ENCODE assay signal across 7 cellular contexts in the genomic region with DNA sequence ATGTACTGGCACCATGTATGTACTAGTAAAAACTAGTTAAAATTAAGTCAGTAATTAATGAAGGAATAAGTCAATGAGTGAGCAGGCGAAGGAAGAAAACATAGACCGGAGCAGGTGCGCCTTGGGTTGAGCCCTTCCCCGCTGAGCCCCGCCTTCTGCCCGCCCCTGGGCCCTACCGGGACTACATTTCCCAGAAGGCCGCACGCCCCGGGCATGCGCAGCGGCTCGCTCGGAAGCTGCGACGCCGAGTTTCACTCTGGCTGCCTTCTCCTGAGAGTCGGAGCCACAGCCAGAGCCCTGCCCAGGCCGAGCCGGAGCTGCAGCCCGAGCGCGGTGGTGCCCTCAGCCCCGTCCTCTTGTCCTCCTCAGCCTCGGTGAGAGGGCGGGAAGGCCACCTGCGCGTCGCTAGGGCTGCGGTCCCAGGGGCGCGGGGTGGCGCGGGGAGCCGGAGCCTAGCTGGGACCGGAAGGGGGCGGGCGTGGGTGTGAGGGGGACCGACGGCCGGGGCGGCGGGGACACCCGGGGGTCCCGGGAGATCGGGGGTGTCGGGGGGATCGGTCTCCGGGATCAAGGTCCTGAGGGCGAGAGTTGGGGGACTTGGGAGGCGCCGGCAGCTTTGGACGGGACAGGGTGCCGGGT. TPM values are rescaled to one million over a fixed set of nuclear protein-coding genes. Genes with fewer than 3 reads are reported as not detected.
DNase-seq lines count a peak whose midpoint lies in the region; ATAC-seq and TF ChIP-seq lines count a peak whose summit lies in the region.
"Not testable (repeated sequence)": the region's sequence is repeated elsewhere in the genome, so short reads cannot be mapped to it uniquely, and the experiment has no call there.

A gene (plus strand): TSS at position 247 of the 639 bp plus-strand sequence. CDS start 18,801 bp downstream, outside the sequence.

- H3K36me3 Mint-ChIP-seq in activated CD8-positive, alpha-beta T cell treated with anti-CD3 and anti-CD28 coated beads for 36 hours (ENCODE audit: low read depth); chondrocyte (ENCODE audit: low read depth); immature natural killer cell: not testable (repeated sequence)

- not testable (repeated sequence) for H3K27ac Mint-ChIP-seq in activated CD8-positive, alpha-beta T cell treated with anti-CD3 and anti-CD28 coated beads for 36 hours; chondrocyte (ENCODE audit: unreplicated experiment)
- H3K27ac Mint-ChIP-seq in immature natural killer cell, result peak within 1 kb of the TSS in 1 of 6 donors; percentile 58

- DNase-seq in LHCN-M2 (ENCODE audit: low read depth); chondrocyte (ENCODE audit: low spot score); skeletal muscle cell (ENCODE audit: low read depth): not testable (repeated sequence)
- peak; percentile 39 for DNase-seq in activated CD8-positive, alpha-beta T cell treated with anti-CD3 and anti-CD28 coated beads for 36 hours
- peak; percentile 68 to 76 (median 73) for DNase-seq in immature natural killer cell

- not testable (repeated sequence) for H3K9me3 Mint-ChIP-seq in activated CD8-positive, alpha-beta T cell treated with anti-CD3 and anti-CD28 coated beads for 36 hours; chondrocyte (ENCODE audit: low read depth); immature natural killer cell

- H3K4me3 Mint-ChIP-seq in activated CD8-positive, alpha-beta T cell treated with anti-CD3 and anti-CD28 coated beads for 36 hours, result peak within 1 kb of the TSS; percentile 42
- peak within 1 kb of the TSS; percentile 35 for H3K4me3 Mint-ChIP-seq in chondrocyte (ENCODE audit: unreplicated experiment)
- peak within 1 kb of the TSS in 3 of 5 donors; percentile 57 to 76 (median 69) for H3K4me3 Mint-ChIP-seq in immature natural killer cell

- not testable (repeated sequence) for H3K27me3 Mint-ChIP-seq in activated CD8-positive, alpha-beta T cell treated with anti-CD3 and anti-CD28 coated beads for 36 hours; chondrocyte (ENCODE audit: low read depth); immature natural killer cell (ENCODE audit: low read depth in 3 of 3)

- peak within 1 kb of the TSS; percentile 46 for H3K4me3 ChIP-seq in skeletal muscle cell (ENCODE audit: low read depth, low read length)

- intact Hi-C loops in activated CD8-positive, alpha-beta T cell treated with anti-CD3 and anti-CD28 coated beads for 36 hours (cut with micrococcal nuclease), result not testable (repeated sequence)

- not testable (repeated sequence) for TF ChIP-seq CTCF in activated CD8-positive, alpha-beta T cell treated with anti-CD3 and anti-CD28 coated beads for 36 hours (IDR thresholded peaks at IDR 0.05); chondrocyte (IDR thresholded peaks at IDR 0.05)

- CTCF ChIA-PET in activated CD8-positive, alpha-beta T cell treated with anti-CD3 and anti-CD28 coated beads for 36 hours (lab: Charles Lee), result not testable (repeated sequence)

- ATAC-seq in GM18909 (IDR thresholded peaks at IDR 0.05; ENCODE audit: poor library complexity, unreplicated experiment), result peak; percentile 97
- peak; percentile 97 for ATAC-seq in HG02840 (IDR thresholded peaks at IDR 0.05; ENCODE audit: low FRiP score, unreplicated experiment)
- peak; percentile 99 for ATAC-seq in activated CD8-positive, alpha-beta T cell treated with anti-CD3 and anti-CD28 coated beads for 36 hours

- POLR2A ChIA-PET in activated CD8-positive, alpha-beta T cell treated with anti-CD3 and anti-CD28 coated beads for 36 hours (lab: Charles Lee), result not testable (repeated sequence)

- H3K4me1 Mint-ChIP-seq in activated CD8-positive, alpha-beta T cell treated with anti-CD3 and anti-CD28 coated beads for 36 hours (ENCODE audit: low read depth); chondrocyte (ENCODE audit: low read depth); immature natural killer cell: not testable (repeated sequence)

RNA-seq across cellular contexts. Expression of the gene that starts here (rescaled TPM):
- 22.4 and 33.0 TPM in 2 replicates for total RNA-seq in LHCN-M2 (2014; rRNA removed)
- 22.6 TPM for polyA plus RNA-seq in LHCN-M2 (2012)
- total RNA-seq in activated CD8-positive, alpha-beta T cell treated with anti-CD3 and anti-CD28 coated beads for 36 hours, result 10 to 100 TPM; 20.5 to 20.8 TPM
- total RNA-seq in chondrocyte, result 10.8 to 12.8 TPM (median 11.5 TPM) in 3 replicates
- 10 to 100 TPM in 1 of 3 donors, 1 to 10 TPM in 2; 5.2 to 15.3 (median 9.1) TPM for polyA plus RNA-seq in immature natural killer cell
